Comparison of ENCODE assay signal across 23 cellular contexts in the genomic region with DNA sequence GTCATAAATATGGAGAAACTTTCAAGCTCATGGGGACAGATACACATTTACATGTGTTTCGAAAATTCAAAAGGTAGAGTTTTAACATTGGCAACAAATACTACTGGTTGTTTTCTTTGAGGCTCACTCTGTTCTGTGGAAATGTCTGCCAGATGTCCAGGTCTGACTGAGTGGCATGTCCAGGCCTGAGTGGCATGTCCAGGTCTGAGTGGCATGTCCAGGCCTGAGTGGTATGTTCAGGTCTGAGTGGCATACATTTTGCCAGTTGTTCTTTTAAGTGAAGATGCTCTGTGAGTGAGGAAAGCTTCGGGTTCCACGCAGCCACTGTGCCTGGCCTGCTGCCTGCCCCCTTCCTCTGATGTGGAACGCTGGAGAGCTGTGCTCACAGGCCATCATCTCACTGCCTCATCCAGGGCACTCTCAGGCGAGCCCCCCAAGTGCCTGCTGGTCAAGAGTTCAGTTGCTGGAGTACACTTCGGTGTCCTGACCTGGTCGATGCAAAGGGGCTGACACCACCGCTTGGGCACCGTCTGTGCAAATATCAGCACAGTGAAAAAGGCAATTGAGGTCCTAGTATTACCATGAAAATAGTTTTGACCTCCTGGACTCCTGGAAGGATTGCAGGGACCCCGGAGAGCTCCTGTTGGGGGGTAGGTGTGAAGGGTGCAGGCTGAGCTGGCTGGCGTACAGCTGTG.
DNase-seq lines count a peak whose midpoint lies in the region; ATAC-seq and TF ChIP-seq lines count a peak whose summit lies in the region.
"Had no signal": no experiment of that assay in that cellular context is flagged by ENCODE, and none has a peak within 500 bp of the region (broad histone marks: within the 10 kb centered on the region; RNA-seq: fewer than 3 reads in every experiment).

No MANE protein-coding gene starts in this region.

- H3K4me3 Mint-ChIP-seq in WTC11: no peak overlapping the region
- H3K4me3 Mint-ChIP-seq in activated T-helper 1 cell treated with anti-CD3 and anti-CD28 coated beads, Interleukin-12 subunit alpha, Interleukin-12 subunit beta, Interleukin-2, Interleukin-4 antibody, amounts not matched to agents 30 ng/mL and 10 ng/mL and 1 ng/mL, durations not matched to agents 14 hours and 24 hours and 36 hours: no peak overlapping the region

- no peak overlapping the region for H3K14ac ChIP-seq in trophoblast cell (ENCODE audit: low read length)

- peaks cover 9% of the 10 kb centered on the region for H3K9me3 ChIP-seq in DOHH2 (ENCODE audit: control insufficient read depth, insufficient read depth, low read length)
- no peaks in the 10 kb centered on the region for H3K9me3 ChIP-seq in trophoblast cell (ENCODE audit: insufficient read depth, low read depth, low read length)
- H3K9me3 ChIP-seq: Peyer's patch, SJSA1, vagina had no signal

- no peaks in the 10 kb centered on the region for H3K27me3 Mint-ChIP-seq in WTC11 (ENCODE audit: low read depth)
- H3K27me3 Mint-ChIP-seq in activated T-helper 1 cell treated with anti-CD3 and anti-CD28 coated beads, Interleukin-12 subunit alpha, Interleukin-12 subunit beta, Interleukin-2, Interleukin-4 antibody, amounts not matched to agents 30 ng/mL and 10 ng/mL and 1 ng/mL, durations not matched to agents 14 hours and 24 hours and 36 hours (ENCODE audit: insufficient read depth): no peaks in the 10 kb centered on the region

- H3K27ac ChIP-seq in DOHH2 (ENCODE audit: low read depth, low read length) (0 out of 2 replicates have a peak overlapping the region, but pooled peaks have one; percentile 93), trophoblast cell (ENCODE audit: low read depth, low read length) (no peak overlapping the region)
- H3K27ac ChIP-seq: Peyer's patch, SJSA1, vagina had no signal

- intact Hi-C loops in activated T-helper 1 cell treated with anti-CD3 and anti-CD28 coated beads, Interleukin-12 subunit alpha, Interleukin-12 subunit beta, Interleukin-2, Interleukin-4 antibody, amounts not matched to agents 30 ng/mL and 10 ng/mL and 1 ng/mL, durations not matched to agents 14 hours and 24 hours and 36 hours (cut with micrococcal nuclease): no loop called here

- peaks cover 22% of the 10 kb centered on the region for H3K36me3 Mint-ChIP-seq in WTC11
- peaks cover 29% of the 10 kb centered on the region for H3K36me3 Mint-ChIP-seq in activated T-helper 1 cell treated with anti-CD3 and anti-CD28 coated beads, Interleukin-12 subunit alpha, Interleukin-12 subunit beta, Interleukin-2, Interleukin-4 antibody, amounts not matched to agents 30 ng/mL and 10 ng/mL and 1 ng/mL, durations not matched to agents 14 hours and 24 hours and 36 hours (ENCODE audit: low read depth)

- H2BK120ac ChIP-seq in trophoblast cell (ENCODE audit: insufficient read depth, low read length, poor library complexity): no peak overlapping the region

- peaks cover 48% of the 10 kb centered on the region for H3K4me1 ChIP-seq in DOHH2 (ENCODE audit: control insufficient read depth, low read length)
- no peaks in the 10 kb centered on the region for H3K4me1 ChIP-seq in trophoblast cell (ENCODE audit: control insufficient read depth in 1 of 2, insufficient read depth in 2 of 2, low read length in 2 of 2)
- H3K4me1 ChIP-seq: SJSA1 had no signal

- H3K4me3 ChIP-seq in DOHH2 (ENCODE audit: low read length) (no peak overlapping the region), trophoblast cell (ENCODE audit: low read depth, low read length) (no peak overlapping the region)
- H3K4me3 ChIP-seq: lung, Peyer's patch, SJSA1, skin epidermis, vagina had no signal

- H3K79me1 ChIP-seq in trophoblast cell (ENCODE audit: low read length): no peaks in the 10 kb centered on the region

- ATAC-seq in WTC11 (no peak), esophagus mucosa (peak; percentile 48)

- H2AK5ac ChIP-seq in trophoblast cell (ENCODE audit: low read length): no peak overlapping the region

- H3K79me2 ChIP-seq in DOHH2 (ENCODE audit: control insufficient read depth, low read length) (peaks cover 93% of the 10 kb centered on the region), trophoblast cell (ENCODE audit: control insufficient read depth, insufficient read depth, low read length, poor library complexity) (peaks cover 5% of the 10 kb centered on the region)

- no peak overlapping the region for H3K18ac ChIP-seq in trophoblast cell (ENCODE audit: low read length)

- no peaks in the 10 kb centered on the region for H3K9me2 ChIP-seq in DOHH2 (replicated peaks; ENCODE audit: control insufficient read depth, low read length)

- CTCF ChIA-PET in WTC11 (lab: Charles Lee): interaction anchor here (1.5 to 2.2 kb wide), 3 partner anchors 14 to 36 kb away, joined by 3 to 8 read pairs (median 4); no protein-coding TSS in a partner anchor

- no peak overlapping the region for H2AFZ ChIP-seq in trophoblast cell (ENCODE audit: insufficient read depth, low read length, poor library complexity)

- H3K4me2 ChIP-seq in DOHH2 (ENCODE audit: low read length): no peak overlapping the region
- no peak overlapping the region for H3K4me2 ChIP-seq in trophoblast cell (ENCODE audit: low read length)

- H3K4me1 Mint-ChIP-seq in WTC11: peaks cover 55% of the 10 kb centered on the region
- H3K4me1 Mint-ChIP-seq in activated T-helper 1 cell treated with anti-CD3 and anti-CD28 coated beads, Interleukin-12 subunit alpha, Interleukin-12 subunit beta, Interleukin-2, Interleukin-4 antibody, amounts not matched to agents 30 ng/mL and 10 ng/mL and 1 ng/mL, durations not matched to agents 14 hours and 24 hours and 36 hours (ENCODE audit: low read depth): peaks cover 15% of the 10 kb centered on the region

- POLR2A ChIA-PET in WTC11 (lab: Charles Lee): no interaction called here

- H4K91ac ChIP-seq in trophoblast cell (ENCODE audit: low read depth, low read length): no peak overlapping the region

- H3K4ac ChIP-seq in trophoblast cell (ENCODE audit: low read depth, low read length): peak overlapping the region; percentile 43

- H2BK12ac ChIP-seq in trophoblast cell (ENCODE audit: low read length): no peak overlapping the region

- H2BK5ac ChIP-seq in trophoblast cell (ENCODE audit: low read depth, low read length, poor library complexity): no peak overlapping the region

- TF ChIP-seq CTCF in DOHH2 (IDR thresholded peaks at IDR 0.05; ENCODE audit: low read depth, low read length, poor library complexity, severe bottlenecking) (no peak), WTC11 (IDR thresholded peaks at IDR 0.05) (no peak)

- peaks cover 14% of the 10 kb centered on the region for H3F3A ChIP-seq in DOHH2 (ENCODE audit: control insufficient read depth, insufficient read depth)

- DNase-seq in WTC11 (ENCODE audit: low spot score) (peak; percentile 8), trophoblast cell (no peak), NCI-H446 (lab: John Stamatoyannopoulos, UW) (no peak), NCI-H1048 (lab: John Stamatoyannopoulos, UW) (no peak)
- no peak for DNase-seq in activated T-helper 1 cell treated with anti-CD3 and anti-CD28 coated beads, Interleukin-12 subunit alpha, Interleukin-12 subunit beta, Interleukin-2, Interleukin-4 antibody, amounts not matched to agents 30 ng/mL and 10 ng/mL and 1 ng/mL, durations not matched to agents 14 hours and 24 hours and 36 hours (ENCODE audit: low spot score)
- no peak for DNase-seq in stimulated activated CD4-positive, alpha-beta T cell treated with anti-CD3 and anti-CD28 coated beads, Interleukin-15, amount 100 ng/mL, for 24 hours
- DNase-seq: activated CD4-positive, alpha-beta T cell treated with anti-CD3 and anti-CD28 coated beads for 1 hour; activated naive CD4-positive, alpha-beta T cell treated with Interleukin-2 at 50 U/mL for 16 hours; C1 segment of cervical spinal cord; Calu3; cortex of kidney; NCI-H1417; NCI-H524 treated with DMSO at 0.1 percent for 48 hours; nucleus accumbens; Peyer's patch; stimulated activated CD4-positive, alpha-beta T cell treated with anti-CD3 and anti-CD28 coated beads, Interleukin-2, amount 100 ng/mL, for 24 hours; T-helper 1 cell had no signal

- peaks cover 4% of the 10 kb centered on the region; the same call in 1 of the 2 replicates for H3K9me3 Mint-ChIP-seq in WTC11
- H3K9me3 Mint-ChIP-seq in activated T-helper 1 cell treated with anti-CD3 and anti-CD28 coated beads, Interleukin-12 subunit alpha, Interleukin-12 subunit beta, Interleukin-2, Interleukin-4 antibody, amounts not matched to agents 30 ng/mL and 10 ng/mL and 1 ng/mL, durations not matched to agents 14 hours and 24 hours and 36 hours: peaks cover 29% of the 10 kb centered on the region

- no peaks in the 10 kb centered on the region; the same call in 1 of the 2 replicates for H4K20me1 ChIP-seq in DOHH2 (ENCODE audit: control insufficient read depth, insufficient read depth, low read depth, low read length)

- no peak overlapping the region for H4K8ac ChIP-seq in trophoblast cell (ENCODE audit: low read depth, low read length)

- no peak overlapping the region for H4K12ac ChIP-seq in trophoblast cell (ENCODE audit: low read depth, low read length)

- H3K27me3 ChIP-seq in DOHH2 (ENCODE audit: control insufficient read depth, low read length) (no peaks in the 10 kb centered on the region), trophoblast cell (ENCODE audit: insufficient read depth, low read length) (no peaks in the 10 kb centered on the region)
- H3K27me3 ChIP-seq: Peyer's patch, SJSA1, vagina had no signal

- H3K9ac ChIP-seq in trophoblast cell (ENCODE audit: low read length): no peak overlapping the region

- H3K36me3 ChIP-seq in DOHH2 (ENCODE audit: control insufficient read depth, low read length) (peaks cover 69% of the 10 kb centered on the region), trophoblast cell (ENCODE audit: control insufficient read depth in 1 of 2, insufficient read depth in 2 of 2, low read length in 2 of 2) (peaks cover 13% of the 10 kb centered on the region in 2 experiments)

- H3K23ac ChIP-seq in trophoblast cell (ENCODE audit: low read length): no peak overlapping the region

- peak overlapping the region; percentile 83 for H3K27ac Mint-ChIP-seq in WTC11
- no peak overlapping the region for H3K27ac Mint-ChIP-seq in activated T-helper 1 cell treated with anti-CD3 and anti-CD28 coated beads, Interleukin-12 subunit alpha, Interleukin-12 subunit beta, Interleukin-2, Interleukin-4 antibody, amounts not matched to agents 30 ng/mL and 10 ng/mL and 1 ng/mL, durations not matched to agents 14 hours and 24 hours and 36 hours

- WGBS in trophoblast cell (ENCODE audit: extremely low coverage, insufficient coverage, insufficient read length): no CpG with 5 or more reads among the region's 11 CpGs

TF ChIP-seq in WTC11, 78 proteins besides CTCF, POLR2A, EP300 and RAD21:
- TF ChIP-seq ZNF423 (CRISPR knock-in tag; IDR thresholded peaks at IDR 0.05): no peak
